In the genomic region with DNA sequence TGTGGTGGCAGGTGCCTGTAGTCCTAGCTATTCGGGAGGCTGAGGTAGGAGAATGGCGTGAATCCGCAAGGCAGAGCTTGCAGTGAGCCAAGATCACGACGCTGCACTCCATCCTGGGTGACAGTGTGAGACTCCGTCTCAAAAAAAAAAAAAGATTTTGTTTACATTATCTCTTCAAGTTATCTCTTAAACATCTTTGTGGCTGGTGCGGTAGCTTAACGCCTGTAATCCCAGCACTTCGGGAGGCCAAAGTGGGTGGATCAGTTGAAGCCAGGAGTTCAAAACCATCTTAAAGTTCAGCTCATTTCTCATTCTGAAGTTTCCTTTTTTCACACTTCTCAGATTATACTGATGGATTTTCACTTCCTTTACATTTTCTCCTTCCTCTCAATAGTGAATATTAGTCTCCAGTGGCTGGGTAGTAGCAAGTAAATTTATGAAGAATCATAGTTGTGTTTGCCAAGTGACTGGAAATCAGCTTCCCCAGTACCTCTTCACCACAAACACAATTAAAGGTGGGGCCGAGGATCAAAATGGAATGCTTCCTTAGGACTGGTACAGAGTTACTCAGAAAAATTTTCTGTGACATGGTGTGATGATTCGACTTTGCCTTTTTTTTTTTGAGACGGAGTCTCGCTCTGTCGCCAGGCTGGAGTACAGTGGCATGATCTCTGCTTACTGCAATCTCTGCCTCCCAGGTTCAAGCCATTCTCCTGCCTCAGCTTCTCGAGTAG, we compare ENCODE assay signal across 17 cellular contexts. TPM values are rescaled to one million over a fixed set of nuclear protein-coding genes. Genes with fewer than 3 reads are reported as not detected.
DNase-seq lines count a peak whose midpoint lies in the region; ATAC-seq and TF ChIP-seq lines count a peak whose summit lies in the region.
"Had no signal": no experiment of that assay in that cellular context is flagged by ENCODE, and none has a peak within 500 bp of the region (broad histone marks: within the 10 kb centered on the region; RNA-seq: fewer than 3 reads in every experiment).

No MANE protein-coding gene starts in this region.

- no peak for ATAC-seq in T-helper 17 cell
- ATAC-seq in central memory CD8-positive, alpha-beta T cell (replicated peaks; ENCODE audit: extremely low read depth, poor library complexity, severe bottlenecking), result no peak
- ATAC-seq: gastrocnemius medialis, mucosa of descending colon had no signal

- intact Hi-C loops in activated naive CD4-positive, alpha-beta T cell treated with anti-CD3 and anti-CD28 coated beads for 36 hours (cut with micrococcal nuclease), result no loop called here

- no peaks in the 10 kb centered on the region for H3K9me3 Mint-ChIP-seq in activated naive CD4-positive, alpha-beta T cell treated with anti-CD3 and anti-CD28 coated beads for 36 hours
- no peaks in the 10 kb centered on the region for H3K9me3 Mint-ChIP-seq in central memory CD8-positive, alpha-beta T cell
- H3K9me3 Mint-ChIP-seq in progenitor cell of endocrine pancreas (ENCODE audit: low read depth), result no peaks in the 10 kb centered on the region

- no peaks in the 10 kb centered on the region for H3K9me3 ChIP-seq in T-helper 17 cell (ENCODE audit: control insufficient read depth, low read length, poor library complexity, severe bottlenecking)
- H3K9me3 ChIP-seq: gastrocnemius medialis, mucosa of descending colon had no signal

- peak; percentile 22 for DNase-seq in activated naive CD4-positive, alpha-beta T cell treated with anti-CD3 and anti-CD28 coated beads for 36 hours
- no peak for DNase-seq in activated naive CD4-positive, alpha-beta T cell treated with anti-CD3 and anti-CD28 coated beads, Interleukin-2, amount 50 U/mL, for 16 hours
- no peak for DNase-seq in T-helper 17 cell
- no peak for DNase-seq in central memory CD8-positive, alpha-beta T cell (ENCODE audit: low spot score in 2 of 2)
- no peak for DNase-seq in progenitor cell of endocrine pancreas (ENCODE audit: low spot score, unreplicated experiment)
- DNase-seq in activated effector memory CD4-positive, alpha-beta T cell treated with anti-CD3 and anti-CD28 coated beads, Interleukin-2, amount 50 U/mL, for 16 hours, result no peak
- DNase-seq in nucleus accumbens (lab: John Stamatoyannopoulos, UW), result no peak
- DNase-seq in HT-29 (ENCODE audit: low spot score), result no peak
- DNase-seq: activated CD4-positive, CD25-positive, alpha-beta regulatory T cell treated with anti-CD3 and anti-CD28 coated beads, Interleukin-2, amount 50 U/mL, for 72 hours; AML-193; amygdala; gastrocnemius medialis; GM23248; kidney; mucosa of descending colon; NCI-H2081 treated with DMSO at 0.1 percent for 48 hours; stimulated activated CD4-positive, alpha-beta T cell treated with anti-CD3 and anti-CD28 coated beads, Interleukin-4, amount 100 ng/mL, for 24 hours had no signal

- peaks cover 31% of the 10 kb centered on the region for H3K36me3 Mint-ChIP-seq in activated naive CD4-positive, alpha-beta T cell treated with anti-CD3 and anti-CD28 coated beads for 36 hours (ENCODE audit: low read depth)
- no peaks in the 10 kb centered on the region for H3K36me3 Mint-ChIP-seq in T-helper 17 cell (ENCODE audit: low read depth)
- H3K36me3 Mint-ChIP-seq in central memory CD8-positive, alpha-beta T cell (ENCODE audit: insufficient read depth), result peaks cover 25% of the 10 kb centered on the region
- H3K36me3 Mint-ChIP-seq in progenitor cell of endocrine pancreas (ENCODE audit: insufficient read depth), result peaks cover 18% of the 10 kb centered on the region

- CTCF ChIA-PET in activated naive CD4-positive, alpha-beta T cell treated with anti-CD3 and anti-CD28 coated beads for 36 hours (lab: Charles Lee), result interaction anchor here (0.6 to 1.3 kb wide), 6 partner anchors 13 to 189 kb away, joined by 3 to 6 read pairs (median 4); a partner anchor contains a TSS

- H3K27me3 Mint-ChIP-seq in activated naive CD4-positive, alpha-beta T cell treated with anti-CD3 and anti-CD28 coated beads for 36 hours (ENCODE audit: low read depth), result no peaks in the 10 kb centered on the region
- H3K27me3 Mint-ChIP-seq in T-helper 17 cell (no peaks in the 10 kb centered on the region), progenitor cell of endocrine pancreas (no peaks in the 10 kb centered on the region)
- H3K27me3 Mint-ChIP-seq in central memory CD8-positive, alpha-beta T cell, result no peaks in the 10 kb centered on the region

- no peak for TF ChIP-seq CTCF in progenitor cell of endocrine pancreas (IDR thresholded peaks at IDR 0.05; ENCODE audit: unreplicated experiment)

- no peak overlapping the region for H3K4me3 Mint-ChIP-seq in activated naive CD4-positive, alpha-beta T cell treated with anti-CD3 and anti-CD28 coated beads for 36 hours
- H3K4me3 Mint-ChIP-seq in T-helper 17 cell, result peak overlapping the region; percentile 59
- H3K4me3 Mint-ChIP-seq in central memory CD8-positive, alpha-beta T cell, result no peak overlapping the region
- no peak overlapping the region for H3K4me3 Mint-ChIP-seq in progenitor cell of endocrine pancreas (ENCODE audit: low read depth)

- peak overlapping the region; percentile 51 for H3K27ac Mint-ChIP-seq in activated naive CD4-positive, alpha-beta T cell treated with anti-CD3 and anti-CD28 coated beads for 36 hours
- H3K27ac Mint-ChIP-seq in T-helper 17 cell (peak overlapping the region; percentile 88), progenitor cell of endocrine pancreas (peak overlapping the region; percentile 94)
- peak overlapping the region; percentile 59 for H3K27ac Mint-ChIP-seq in central memory CD8-positive, alpha-beta T cell (ENCODE audit: low read depth)

- H3K4me1 Mint-ChIP-seq in activated naive CD4-positive, alpha-beta T cell treated with anti-CD3 and anti-CD28 coated beads for 36 hours (ENCODE audit: low read depth), result peaks cover 41% of the 10 kb centered on the region
- H3K4me1 Mint-ChIP-seq in T-helper 17 cell (peaks cover 18% of the 10 kb centered on the region), progenitor cell of endocrine pancreas (ENCODE audit: low read depth) (peaks cover 10% of the 10 kb centered on the region)
- H3K4me1 Mint-ChIP-seq in central memory CD8-positive, alpha-beta T cell, result peaks cover 19% of the 10 kb centered on the region

RNA-seq across cellular contexts. Expression of a gene that starts 13.8 kb away (rescaled TPM):
- total RNA-seq in activated naive CD4-positive, alpha-beta T cell treated with anti-CD3 and anti-CD28 coated beads for 36 hours, result 10 to 100 TPM; 72.6 to 82.5 TPM
- total RNA-seq in T-helper 17 cell (10 to 100 TPM; 41.6 to 43.3 TPM), progenitor cell of endocrine pancreas (84.0 and 95.5 TPM in 2 replicates)
- total RNA-seq in HT-29 (2014; rRNA removed; shearing (Covaris generic)), result 23.6 and 31.2 TPM in 2 replicates

RNA-seq across cellular contexts. Expression of a gene that starts 22.1 kb away (rescaled TPM):
- total RNA-seq in activated naive CD4-positive, alpha-beta T cell treated with anti-CD3 and anti-CD28 coated beads for 36 hours, result 10 to 100 TPM; 49.8 to 56.9 TPM
- 10 to 100 TPM; 27.4 to 33.2 TPM for total RNA-seq in T-helper 17 cell
- total RNA-seq in progenitor cell of endocrine pancreas, result 110 and 119 TPM in 2 replicates
- 48.9 and 49.1 TPM in 2 replicates for total RNA-seq in HT-29 (2014; rRNA removed; shearing (Covaris generic))

RNA-seq across cellular contexts. Expression of a gene that starts 36.4 kb away (rescaled TPM):
- total RNA-seq in activated naive CD4-positive, alpha-beta T cell treated with anti-CD3 and anti-CD28 coated beads for 36 hours, result 1 to 10 TPM in 1 of 2 experiments, under 1 TPM in 1; 0.98 to 1.1 TPM
- total RNA-seq in T-helper 17 cell (1 to 10 TPM; 1.0 to 3.0 TPM), progenitor cell of endocrine pancreas (1.5 and 2.0 TPM in 2 replicates)
- not detected in 2 replicates for total RNA-seq in HT-29 (2014; rRNA removed; shearing (Covaris generic))
- total RNA-seq: GM23248 had no signal

RNA-seq across cellular contexts. Expression of a gene that starts 42.4 kb away (rescaled TPM):
- total RNA-seq in activated naive CD4-positive, alpha-beta T cell treated with anti-CD3 and anti-CD28 coated beads for 36 hours, result 100 to 1,000 TPM; 167 to 192 TPM
- 10 to 100 TPM; 78.4 to 86.0 TPM for total RNA-seq in T-helper 17 cell
- total RNA-seq in progenitor cell of endocrine pancreas, result 163 and 177 TPM in 2 replicates
- 190 and 195 TPM in 2 replicates for total RNA-seq in HT-29 (2014; rRNA removed; shearing (Covaris generic))

RNA-seq across cellular contexts. Expression of a gene that starts 46.2 kb away (rescaled TPM):
- 10 to 100 TPM; 60.5 to 64.2 TPM for total RNA-seq in activated naive CD4-positive, alpha-beta T cell treated with anti-CD3 and anti-CD28 coated beads for 36 hours
- total RNA-seq in T-helper 17 cell (10 to 100 TPM; 33.7 to 37.8 TPM), progenitor cell of endocrine pancreas (47.1 and 52.0 TPM in 2 replicates)
- 37.6 and 48.4 TPM in 2 replicates for total RNA-seq in HT-29 (2014; rRNA removed; shearing (Covaris generic))
